ENCODE assay signal across 18 cellular contexts in genomic region chr1:214451591-214451990, GRCh38.
DNase-seq lines count a peak whose midpoint lies in the region; ATAC-seq and TF ChIP-seq lines count a peak whose summit lies in the region.
"Had no signal": no experiment of that assay in that cellular context is flagged by ENCODE, and none has a peak within 500 bp of the region (broad histone marks: within the 10 kb centered on the region; RNA-seq: fewer than 3 reads in every experiment).

No MANE protein-coding gene starts in this region.

- in situ Hi-C loops in Panc1 (cut with HindIII; ENCODE audit: low pct_unique_long_range_greater_than_20kb, low sequenced_read_pairs), result no loop called here
- in situ Hi-C loops in GM13977 (cut with MboI; ENCODE audit: low pct_unique_long_range_greater_than_20kb, low sequenced_read_pairs, unreplicated experiment), result no loop called here

- no peak overlapping the region for H3K4me3 Mint-ChIP-seq in activated naive CD4-positive, alpha-beta T cell treated with anti-CD3 and anti-CD28 coated beads, Interleukin-2, amount 10 ng/mL, durations not matched to agents 7 days and 5 days

- H3K27ac Mint-ChIP-seq in activated naive CD4-positive, alpha-beta T cell treated with anti-CD3 and anti-CD28 coated beads, Interleukin-2, amount 10 ng/mL, durations not matched to agents 7 days and 5 days, result no peak overlapping the region

- intact Hi-C loops in Panc1 (cut with micrococcal nuclease; ENCODE audit: unreplicated experiment), result no loop called here
- intact Hi-C loops in stomach (cut with DNase I; ENCODE audit: low total_unique reads), result no loop called here

- H3K9me3 ChIP-seq in Panc1 (ENCODE audit: control insufficient read depth, insufficient read depth, low read depth, low read length), result no peaks in the 10 kb centered on the region
- no peaks in the 10 kb centered on the region for H3K9me3 ChIP-seq in stomach
- H3K9me3 ChIP-seq: left lung, SJSA1, upper lobe of left lung had no signal

- H3K4me1 ChIP-seq in Panc1 (ENCODE audit: control insufficient read depth, insufficient read depth, low read length), result peaks cover 72% of the 10 kb centered on the region
- H3K4me1 ChIP-seq in stomach, result peaks cover 8 to 30% (median 19%) of the 10 kb centered on the region in 4 donors

- CTCF ChIA-PET in activated naive CD4-positive, alpha-beta T cell treated with anti-CD3 and anti-CD28 coated beads, Interleukin-2, amount 10 ng/mL, durations not matched to agents 7 days and 5 days (lab: Charles Lee), result interaction anchor here (0.9 to 1.5 kb wide), 3 partner anchors 48 to 120 kb away, joined by 3 to 4 read pairs (median 4); no protein-coding TSS in a partner anchor
- CTCF ChIA-PET in Panc1 (lab: Charles Lee), result no interaction called here

- TF ChIP-seq POLR2A in stomach (IDR thresholded peaks at IDR 0.05), result no peak

- 0 out of 2 replicates have a peak, but pooled peaks cover 3% of the 10 kb centered on the region for H3K36me3 ChIP-seq in Panc1 (ENCODE audit: control insufficient read depth, insufficient read depth, low read length)
- H3K36me3 ChIP-seq in stomach, result no peaks in the 10 kb centered on the region
- H3K36me3 ChIP-seq: left lung had no signal

- H3K4me1 Mint-ChIP-seq in activated naive CD4-positive, alpha-beta T cell treated with anti-CD3 and anti-CD28 coated beads, Interleukin-2, amount 10 ng/mL, durations not matched to agents 7 days and 5 days, result peaks cover 4% of the 10 kb centered on the region

- no peak for ATAC-seq in Panc1
- ATAC-seq: left lung had no signal

- peaks cover 4% of the 10 kb centered on the region for H3K27me3 Mint-ChIP-seq in activated naive CD4-positive, alpha-beta T cell treated with anti-CD3 and anti-CD28 coated beads, Interleukin-2, amount 10 ng/mL, durations not matched to agents 7 days and 5 days

- no peaks in the 10 kb centered on the region for H3K9me3 Mint-ChIP-seq in activated naive CD4-positive, alpha-beta T cell treated with anti-CD3 and anti-CD28 coated beads, Interleukin-2, amount 10 ng/mL, durations not matched to agents 7 days and 5 days

- no peak for TF ChIP-seq EP300 in stomach (IDR thresholded peaks at IDR 0.05)

- no peak overlapping the region for H3K4me3 ChIP-seq in Panc1 (ENCODE audit: low read depth in 2 of 2, low read length in 2 of 2)
- no peak overlapping the region for H3K4me3 ChIP-seq in epithelial cell of esophagus (ENCODE audit: low read length)
- no peak overlapping the region for H3K4me3 ChIP-seq in stomach
- H3K4me3 ChIP-seq: left lung, SJSA1, smooth muscle cell, upper lobe of left lung had no signal

- peak overlapping the region; percentile 83 for H3K27ac ChIP-seq in Panc1 (ENCODE audit: low read length)
- H3K27ac ChIP-seq in stomach, result no peak overlapping the region
- H3K27ac ChIP-seq: HL-60, KMS-11, left lung, SJSA1, upper lobe of left lung had no signal

- H3K36me3 Mint-ChIP-seq in activated naive CD4-positive, alpha-beta T cell treated with anti-CD3 and anti-CD28 coated beads, Interleukin-2, amount 10 ng/mL, durations not matched to agents 7 days and 5 days, result no peaks in the 10 kb centered on the region

- no TSS peak for BruUV-seq in Panc1 (replicated peaks; lab: Mats Ljungman, UMichigan)

- POLR2A ChIA-PET in Panc1 (lab: Charles Lee), result interaction anchor here (0.5 to 0.6 kb wide), 2 partner anchors 45 to 57 kb away, joined by 3 to 4 read pairs; no protein-coding TSS in a partner anchor

- no peak for TF ChIP-seq CTCF in Panc1 (IDR thresholded peaks at IDR 0.05)
- no peak for TF ChIP-seq CTCF in epithelial cell of esophagus (IDR thresholded peaks at IDR 0.05; ENCODE audit: insufficient read depth, low read depth, low read length, missing control alignments)
- no peak for TF ChIP-seq CTCF in stomach (IDR thresholded peaks at IDR 0.05)
- TF ChIP-seq CTCF in GM13977 (IDR thresholded peaks at IDR 0.05; ENCODE audit: extremely low read depth, insufficient read depth, missing control alignments), result no peak

- WGBS in stomach, 5 donors, result 82 to 88% (median 87%) methylated on average over 4 of the region's 4 CpGs

- no peaks in the 10 kb centered on the region for H3K27me3 ChIP-seq in Panc1 (ENCODE audit: control insufficient read depth, insufficient read depth, low read length)
- no peaks in the 10 kb centered on the region for H3K27me3 ChIP-seq in stomach
- H3K27me3 ChIP-seq: left lung, SJSA1, upper lobe of left lung had no signal

- peak; percentile 22 for DNase-seq in activated naive CD4-positive, alpha-beta T cell treated with Interleukin-2 at 50 U/mL for 16 hours
- DNase-seq in activated naive CD4-positive, alpha-beta T cell treated with anti-CD3 and anti-CD28 coated beads, Interleukin-2, amount 10 ng/mL, durations not matched to agents 7 days and 5 days, result no peak
- no peak for DNase-seq in Panc1 (ENCODE audit: low read depth, low spot score)
- DNase-seq in epithelial cell of esophagus (ENCODE audit: low read depth), result peak; percentile 43
- DNase-seq in stimulated activated CD8-positive, alpha-beta memory T cell treated with anti-CD3 and anti-CD28 coated beads, Interleukin-4, amount 100 ng/mL, for 48 hours, result peak; percentile 67
- DNase-seq in stomach, result no peak
- no peak for DNase-seq in GM13977 (ENCODE audit: low spot score)
- no peak for DNase-seq in NCI-H1092 (lab: John Stamatoyannopoulos, UW)
- DNase-seq: amniotic stem cell, Calu3, left lung, NCI-H146, NCI-H446, upper lobe of left lung had no signal

Comparison
In these comparisons a context has a peak if more than half of its experiments do, and no peak if none do; other contexts are left out.
1. DNase-seq: peak in activated naive CD4-positive, alpha-beta T cell treated with Interleukin-2 at 50 U/mL for 16 hours (single experiment), epithelial cell of esophagus (single experiment) and stimulated activated CD8-positive, alpha-beta memory T cell treated with anti-CD3 and anti-CD28 coated beads, Interleukin-4, amount 100 ng/mL, for 48 hours (single experiment); none in activated naive CD4-positive, alpha-beta T cell treated with anti-CD3 and anti-CD28 coated beads, Interleukin-2, amount 10 ng/mL, durations not matched to agents 7 days and 5 days (single experiment), Panc1 (single experiment), stomach (single experiment), GM13977 (single experiment) and NCI-H1092 (single experiment).